ENCODE assay signal across 1 cellular context in the genomic region with DNA sequence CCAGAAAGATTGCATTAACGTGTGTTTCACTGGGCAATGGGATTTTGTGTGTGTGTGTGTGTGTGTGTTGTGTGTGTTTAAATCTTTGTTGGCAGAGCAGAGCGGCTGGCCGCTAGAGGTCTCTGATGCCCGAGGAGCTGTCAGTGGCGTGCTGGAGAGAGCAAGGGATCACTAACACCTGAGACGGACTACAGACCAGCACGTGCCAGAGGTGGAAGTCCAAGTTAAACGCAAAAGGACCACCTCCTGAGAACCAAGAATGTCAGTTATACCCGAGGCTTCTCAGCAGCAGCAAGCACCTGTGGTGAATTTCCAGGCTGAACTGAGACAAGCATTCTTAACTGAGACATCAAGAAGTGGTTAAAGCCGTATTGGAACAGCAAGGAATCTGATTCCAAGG.
TF ChIP-seq lines count a peak whose summit lies in the region.

No MANE protein-coding gene starts in this region.

TF ChIP-seq in H1, 55 proteins besides CTCF, POLR2A, EP300 and RAD21 (continued from another document):
- TF ChIP-seq POU5F1 (IDR thresholded peaks at IDR 0.05; ENCODE audit: low read depth, low read length): no peak
- TF ChIP-seq RXRA (IDR thresholded peaks at IDR 0.05; ENCODE audit: insufficient read depth, low read depth, low read length): no peak
- no peak for TF ChIP-seq RBBP5 (IDR thresholded peaks at IDR 0.05; ENCODE audit: borderline replicate concordance, low read depth, low read length)
- TF ChIP-seq SIX5 (IDR thresholded peaks at IDR 0.05; ENCODE audit: low read depth, low read length): no peak
- no peak for TF ChIP-seq MAFK (IDR thresholded peaks at IDR 0.05; ENCODE audit: low read depth, low read length)
- no peak for TF ChIP-seq ASH2L (IDR thresholded peaks at IDR 0.05; ENCODE audit: low read length)
- TF ChIP-seq KDM4A (IDR thresholded peaks at IDR 0.05; ENCODE audit: low read depth, low read length, severe bottlenecking): no peak
- TF ChIP-seq POLR2AphosphoS5 (IDR thresholded peaks at IDR 0.05; ENCODE audit: low read depth, low read length): no peak
- no peak for TF ChIP-seq CHD1 (IDR thresholded peaks at IDR 0.05; ENCODE audit: low read depth, low read length)
- TF ChIP-seq, protein P1, sequence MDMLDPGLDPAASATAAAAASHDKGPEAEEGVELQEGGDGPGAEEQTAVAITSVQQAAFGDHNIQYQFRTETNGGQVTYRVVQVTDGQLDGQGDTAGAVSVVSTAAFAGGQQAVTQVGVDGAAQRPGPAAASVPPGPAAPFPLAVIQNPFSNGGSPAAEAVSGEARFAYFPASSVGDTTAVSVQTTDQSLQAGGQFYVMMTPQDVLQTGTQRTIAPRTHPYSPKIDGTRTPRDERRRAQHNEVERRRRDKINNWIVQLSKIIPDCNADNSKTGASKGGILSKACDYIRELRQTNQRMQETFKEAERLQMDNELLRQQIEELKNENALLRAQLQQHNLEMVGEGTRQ (IDR thresholded peaks at IDR 0.05; ENCODE audit: low read length): no peak
- TF ChIP-seq CBX5 (IDR thresholded peaks at IDR 0.05; ENCODE audit: low read depth, low read length): no peak
- no peak for TF ChIP-seq ZNF274 (IDR thresholded peaks at IDR 0.05; ENCODE audit: borderline replicate concordance, extremely low read depth, low read length)
- 0 out of 2 replicates have a peak, but pooled peaks have one; percentile 6 for TF ChIP-seq TCF12 (IDR thresholded peaks at IDR 0.05; ENCODE audit: low read depth, low read length)
- no peak for TF ChIP-seq BRCA1 (IDR thresholded peaks at IDR 0.05; ENCODE audit: low read depth, low read length)
- TF ChIP-seq NRF1 (IDR thresholded peaks at IDR 0.05; ENCODE audit: low read depth, low read length): no peak
- TF ChIP-seq, protein P2, sequence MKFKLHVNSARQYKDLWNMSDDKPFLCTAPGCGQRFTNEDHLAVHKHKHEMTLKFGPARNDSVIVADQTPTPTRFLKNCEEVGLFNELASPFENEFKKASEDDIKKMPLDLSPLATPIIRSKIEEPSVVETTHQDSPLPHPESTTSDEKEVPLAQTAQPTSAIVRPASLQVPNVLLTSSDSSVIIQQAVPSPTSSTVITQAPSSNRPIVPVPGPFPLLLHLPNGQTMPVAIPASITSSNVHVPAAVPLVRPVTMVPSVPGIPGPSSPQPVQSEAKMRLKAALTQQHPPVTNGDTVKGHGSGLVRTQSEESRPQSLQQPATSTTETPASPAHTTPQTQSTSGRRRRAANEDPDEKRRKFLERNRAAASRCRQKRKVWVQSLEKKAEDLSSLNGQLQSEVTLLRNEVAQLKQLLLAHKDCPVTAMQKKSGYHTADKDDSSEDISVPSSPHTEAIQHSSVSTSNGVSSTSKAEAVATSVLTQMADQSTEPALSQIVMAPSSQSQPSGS (IDR thresholded peaks at IDR 0.05; ENCODE audit: low read length): no peak
- TF ChIP-seq GABPA (IDR thresholded peaks at IDR 0.05; ENCODE audit: borderline replicate concordance, insufficient read depth, low read length): no peak
- peak; percentile 72 to 88; a peak in 3 of 4 replicates for TF ChIP-seq SIN3A (conservative IDR thresholded peaks at IDR 0.05 in 1 of 2, IDR thresholded peaks at IDR 0.05 in 1 of 2; ENCODE audit: low read depth in 1 of 2, low read length in 2 of 2)
- TF ChIP-seq CBX8 (IDR thresholded peaks at IDR 0.05; ENCODE audit: borderline replicate concordance, low read depth, low read length): no peak
- TF ChIP-seq CHD2 (IDR thresholded peaks at IDR 0.05; ENCODE audit: low read length): no peak
- TF ChIP-seq YY1 (IDR thresholded peaks at IDR 0.05; ENCODE audit: low read depth, low read length): no peak
- no peak for TF ChIP-seq SUZ12 (IDR thresholded peaks at IDR 0.05; ENCODE audit: low read length)
- TF ChIP-seq SP4 (IDR thresholded peaks at IDR 0.05; ENCODE audit: low read length): no peak
- TF ChIP-seq, protein P3, sequence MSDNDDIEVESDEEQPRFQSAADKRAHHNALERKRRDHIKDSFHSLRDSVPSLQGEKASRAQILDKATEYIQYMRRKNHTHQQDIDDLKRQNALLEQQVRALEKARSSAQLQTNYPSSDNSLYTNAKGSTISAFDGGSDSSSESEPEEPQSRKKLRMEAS (IDR thresholded peaks at IDR 0.05): peak; percentile 95
- TF ChIP-seq SIRT6 (IDR thresholded peaks at IDR 0.05; ENCODE audit: low read length): no peak
- TF ChIP-seq RFX5 (IDR thresholded peaks at IDR 0.05; ENCODE audit: borderline replicate concordance, low read depth, low read length): no peak
- TF ChIP-seq CEBPB (IDR thresholded peaks at IDR 0.05; ENCODE audit: low read depth, low read length): no peak
- TF ChIP-seq, protein P4, sequence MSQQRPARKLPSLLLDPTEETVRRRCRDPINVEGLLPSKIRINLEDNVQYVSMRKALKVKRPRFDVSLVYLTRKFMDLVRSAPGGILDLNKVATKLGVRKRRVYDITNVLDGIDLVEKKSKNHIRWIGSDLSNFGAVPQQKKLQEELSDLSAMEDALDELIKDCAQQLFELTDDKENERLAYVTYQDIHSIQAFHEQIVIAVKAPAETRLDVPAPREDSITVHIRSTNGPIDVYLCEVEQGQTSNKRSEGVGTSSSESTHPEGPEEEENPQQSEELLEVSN (IDR thresholded peaks at IDR 0.05): peak; percentile 78
- no peak for TF ChIP-seq HDAC6 (IDR thresholded peaks at IDR 0.05; ENCODE audit: low read depth, low read length)
- TF ChIP-seq TBP (IDR thresholded peaks at IDR 0.05; ENCODE audit: low read depth, low read length): no peak
- no peak for TF ChIP-seq KDM5A (IDR thresholded peaks at IDR 0.05; ENCODE audit: low read length)
- TF ChIP-seq JUND (IDR thresholded peaks at IDR 0.05; ENCODE audit: low read length): no peak
- TF ChIP-seq NANOG (IDR thresholded peaks at IDR 0.05; ENCODE audit: insufficient read depth, low read depth, low read length, poor library complexity, severe bottlenecking): no peak
- no peak for TF ChIP-seq TAF1 (IDR thresholded peaks at IDR 0.05; ENCODE audit: low read depth, low read length)
